ENCODE assay signal across 8 cellular contexts in genomic region chr2:179751184-179751809, GRCh38.
DNase-seq lines count a peak whose midpoint lies in the region; ATAC-seq and TF ChIP-seq lines count a peak whose summit lies in the region.

No MANE protein-coding gene starts in this region.

- intact Hi-C loops in left ventricle myocardium inferior (cut with micrococcal nuclease), result no loop called here
- intact Hi-C loops in right cardiac atrium (cut with DNase I), result loop anchor here in 2 of 4 donors (5.0 kb wide), 1 partner anchor 329 kb away; no protein-coding TSS in a partner anchor
- intact Hi-C loops in adrenal gland (cut with DNase I), result loop anchor here (5.0 kb wide), 2 partner anchors 324 to 334 kb away; no protein-coding TSS in a partner anchor

- no peak overlapping the region for H3K4me3 ChIP-seq in left ventricle myocardium inferior
- H3K4me3 ChIP-seq in right cardiac atrium (ENCODE audit: low read length), result no peak overlapping the region
- no peak overlapping the region for H3K4me3 ChIP-seq in adrenal gland

- H3K27ac ChIP-seq in left ventricle myocardium inferior (replicated peaks) (no peak overlapping the region), right cardiac atrium (ENCODE audit: low read length) (no peak overlapping the region), adrenal gland (no peak overlapping the region)

- 14% methylated on average over 4 of the region's 4 CpGs for WGBS in right cardiac atrium
- 13 to 19% (median 15%) methylated on average over 4 of the region's 4 CpGs for WGBS in adrenal gland, 4 donors

- peaks cover 3% of the 10 kb centered on the region for H3K9me3 ChIP-seq in left ventricle myocardium inferior (replicated peaks)
- H3K9me3 ChIP-seq in right cardiac atrium (ENCODE audit: control insufficient read depth, low read length), result no peaks in the 10 kb centered on the region
- no peaks in the 10 kb centered on the region for H3K9me3 ChIP-seq in adrenal gland (replicated peaks in 1 of 3)

- H3K4me1 ChIP-seq in left ventricle myocardium inferior (no peaks in the 10 kb centered on the region), right cardiac atrium (ENCODE audit: control insufficient read depth, insufficient read depth, low read length) (no peaks in the 10 kb centered on the region), adrenal gland (replicated peaks in 1 of 2) (no peaks in the 10 kb centered on the region)

- no peak overlapping the region for H3K27ac Mint-ChIP-seq in effector memory CD8-positive, alpha-beta T cell

- no peak for DNase-seq in left ventricle myocardium inferior
- no peak for DNase-seq in right cardiac atrium
- peak; percentile 41 for DNase-seq in NCI-H1105 treated with DMSO at 0.1 percent for 48 hours (lab: John Stamatoyannopoulos, UW)
- DNase-seq in adrenal gland, result no peak
- DNase-seq in kidney glomerular epithelial cell (lab: John Stamatoyannopoulos, UW), result peak; percentile 41
- DNase-seq in activated CD8-positive, alpha-beta memory T cell treated with anti-CD3 and anti-CD28 coated beads, Interleukin-2, amount 50 U/mL, for 48 hours, result no peak
- no peak for DNase-seq in effector memory CD8-positive, alpha-beta T cell

- no peaks in the 10 kb centered on the region for H3K27me3 Mint-ChIP-seq in effector memory CD8-positive, alpha-beta T cell

- no peak for TF ChIP-seq POLR2A in adrenal gland (IDR thresholded peaks at IDR 0.05)

- TF ChIP-seq CTCF in left ventricle myocardium inferior (IDR thresholded peaks at IDR 0.05; ENCODE audit: borderline replicate concordance) (peak; percentile 71), adrenal gland (IDR thresholded peaks at IDR 0.05) (peak; percentile 55 to 81 (median 69))

- no peaks in the 10 kb centered on the region for H3K36me3 Mint-ChIP-seq in effector memory CD8-positive, alpha-beta T cell (ENCODE audit: insufficient read depth)

- no peaks in the 10 kb centered on the region for H3K4me1 Mint-ChIP-seq in effector memory CD8-positive, alpha-beta T cell (ENCODE audit: low read depth in 2 of 2)

- no peaks in the 10 kb centered on the region for H3K9me3 Mint-ChIP-seq in effector memory CD8-positive, alpha-beta T cell

- ATAC-seq in right cardiac atrium, result no peak
- ATAC-seq in GM21360 (IDR thresholded peaks at IDR 0.05; ENCODE audit: unreplicated experiment), result no peak
- no peak for ATAC-seq in effector memory CD8-positive, alpha-beta T cell (replicated peaks)

- H3K36me3 ChIP-seq in left ventricle myocardium inferior (no peaks in the 10 kb centered on the region), adrenal gland (replicated peaks in 1 of 2) (no peaks in the 10 kb centered on the region)

- no peak overlapping the region for H3K4me3 Mint-ChIP-seq in effector memory CD8-positive, alpha-beta T cell

- H3K27me3 ChIP-seq in left ventricle myocardium inferior (ENCODE audit: low read depth) (peaks cover 11% of the 10 kb centered on the region), right cardiac atrium (ENCODE audit: control insufficient read depth, insufficient read depth) (no peaks in the 10 kb centered on the region), adrenal gland (no peaks in the 10 kb centered on the region)

Comparison
In these comparisons a context has a peak if more than half of its experiments do, and no peak if none do; other contexts are left out.
1. DNase-seq: peak in NCI-H1105 treated with DMSO at 0.1 percent for 48 hours (single experiment) and kidney glomerular epithelial cell (single experiment); none in left ventricle myocardium inferior (single experiment), right cardiac atrium (0 of 3), adrenal gland (0 of 7), activated CD8-positive, alpha-beta memory T cell treated with anti-CD3 and anti-CD28 coated beads, Interleukin-2, amount 50 U/mL, for 48 hours (single experiment) and effector memory CD8-positive, alpha-beta T cell (0 of 3).